In the genomic region with DNA sequence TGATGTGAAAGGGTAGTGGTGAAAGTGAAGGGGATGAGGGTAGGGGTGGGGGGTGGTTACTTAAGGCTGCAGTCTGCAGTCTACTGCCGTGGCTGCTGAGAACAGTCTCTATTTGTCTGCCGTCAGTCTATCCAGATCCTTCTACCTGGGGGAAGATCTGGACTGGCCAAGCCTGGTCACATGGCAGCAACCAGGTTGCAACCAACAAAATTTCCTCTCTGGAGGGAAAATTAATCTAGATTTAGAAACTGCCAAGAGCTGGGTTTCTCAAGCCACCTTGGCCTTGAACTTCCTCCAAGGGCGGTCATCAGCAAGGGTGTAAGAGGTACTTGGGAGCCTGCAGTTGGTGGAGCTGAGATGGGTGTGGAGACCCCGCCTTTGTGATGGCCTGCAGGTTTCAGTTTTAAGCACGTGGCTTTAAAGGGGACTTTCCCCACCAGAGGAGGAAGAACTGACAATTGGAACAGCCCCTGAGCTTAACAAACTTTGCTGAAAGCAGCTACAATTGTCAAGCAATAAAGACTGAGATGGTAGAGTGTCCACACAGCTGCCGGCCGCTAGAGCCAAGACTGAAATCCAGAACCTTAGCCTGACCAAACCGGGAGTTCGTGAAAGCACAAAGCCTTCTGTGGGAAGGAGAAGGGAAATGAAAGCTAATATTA, we compare ENCODE assay signal across 8 cellular contexts. TPM values are rescaled to one million over a fixed set of nuclear protein-coding genes. Genes with fewer than 3 reads are reported as not detected.
DNase-seq lines count a peak whose midpoint lies in the region; ATAC-seq, FAIRE-seq and TF ChIP-seq lines count a peak whose summit lies in the region.

No MANE protein-coding gene starts in this region.

- TF ChIP-seq CTCF in DOHH2 (IDR thresholded peaks at IDR 0.05; ENCODE audit: low read depth, low read length, poor library complexity, severe bottlenecking) (no peak), Loucy (conservative IDR thresholded peaks at IDR 0.05; ENCODE audit: low read length) (no peak), neural crest cell (conservative IDR thresholded peaks at IDR 0.05) (no peak)

- H3K27me3 Mint-ChIP-seq in neural crest cell (ENCODE audit: low read depth): no peaks in the 10 kb centered on the region

- ATAC-seq in GM21619 (IDR thresholded peaks at IDR 0.05; ENCODE audit: unreplicated experiment): peak; percentile 71

- H3K4me2 ChIP-seq in DOHH2 (ENCODE audit: low read length): peak overlapping the region; percentile 72
- peak overlapping the region; percentile 33 for H3K4me2 ChIP-seq in Loucy (ENCODE audit: low read depth, low read length, poor library complexity, severe bottlenecking)

- peak overlapping the region; percentile 89 for H2AFZ ChIP-seq in Loucy (ENCODE audit: low read length)

- H3K36me3 ChIP-seq in DOHH2 (ENCODE audit: control insufficient read depth, low read length) (no peaks in the 10 kb centered on the region), Loucy (ENCODE audit: insufficient read depth, low read length) (no peaks in the 10 kb centered on the region)

- no peaks in the 10 kb centered on the region for H3K27me3 ChIP-seq in DOHH2 (ENCODE audit: control insufficient read depth, low read length)
- no peaks in the 10 kb centered on the region for H3K27me3 ChIP-seq in Loucy (ENCODE audit: insufficient read depth, low read length, poor library complexity, severe bottlenecking)

- no peaks in the 10 kb centered on the region for H3K9me3 Mint-ChIP-seq in neural crest cell

- H3K36me3 Mint-ChIP-seq in neural crest cell (ENCODE audit: low read depth): no peaks in the 10 kb centered on the region

- H3F3A ChIP-seq in DOHH2 (ENCODE audit: control insufficient read depth, insufficient read depth): peaks cover 9% of the 10 kb centered on the region
- H3F3A ChIP-seq in Loucy (ENCODE audit: low read depth): no peaks in the 10 kb centered on the region

- H3K4me1 Mint-ChIP-seq in neural crest cell: no peaks in the 10 kb centered on the region

- no peak overlapping the region for H3K9ac ChIP-seq in Loucy (ENCODE audit: low read depth, low read length, poor library complexity, severe bottlenecking)

- peak overlapping the region; percentile 60 for H3K4me3 ChIP-seq in DOHH2 (ENCODE audit: low read length)
- no peak overlapping the region for H3K4me3 ChIP-seq in Loucy (ENCODE audit: low read length, poor library complexity, severe bottlenecking)

- DNase-seq in activated T-cell treated with anti-CD3 and anti-CD28 coated beads for 4 hours: peak; percentile 57
- DNase-seq in neural crest cell (ENCODE audit: low read depth, low spot score): no peak
- no peak for DNase-seq in amniotic stem cell (lab: John Stamatoyannopoulos, UW)
- DNase-seq in H54 (ENCODE audit: insufficient read length, low spot score): no peak
- no peak for DNase-seq in DMS53 (lab: John Stamatoyannopoulos, UW)

- peaks cover 39% of the 10 kb centered on the region for H3K4me1 ChIP-seq in DOHH2 (ENCODE audit: control insufficient read depth, low read length)
- H3K4me1 ChIP-seq in Loucy (ENCODE audit: insufficient read depth, low read length, poor library complexity, severe bottlenecking): peaks cover 12% of the 10 kb centered on the region

- TF ChIP-seq POLR2A in H54 (IDR thresholded peaks at IDR 0.05; ENCODE audit: low read depth, low read length): no peak

- no peak overlapping the region for H3K4me3 Mint-ChIP-seq in neural crest cell

- H3K9me3 ChIP-seq in DOHH2 (ENCODE audit: control insufficient read depth, insufficient read depth, low read length) (no peaks in the 10 kb centered on the region), Loucy (ENCODE audit: insufficient read depth, low read depth, low read length) (no peaks in the 10 kb centered on the region)

- peak overlapping the region; percentile 19 for H3K27ac Mint-ChIP-seq in neural crest cell (ENCODE audit: unreplicated experiment)

- H3K9me2 ChIP-seq in DOHH2 (replicated peaks; ENCODE audit: control insufficient read depth, low read length) (no peaks in the 10 kb centered on the region), Loucy (replicated peaks; ENCODE audit: low read depth, low read length) (no peaks in the 10 kb centered on the region)

- no peak for FAIRE-seq in H54 (lab: Jason Lieb, UNC)

- peak overlapping the region; percentile 62 for H3K27ac ChIP-seq in DOHH2 (ENCODE audit: low read depth, low read length)

- no peaks in the 10 kb centered on the region for H3K79me2 ChIP-seq in DOHH2 (ENCODE audit: control insufficient read depth, low read length)
- H3K79me2 ChIP-seq in Loucy (ENCODE audit: insufficient read depth, low read length): no peaks in the 10 kb centered on the region

- H4K20me1 ChIP-seq in DOHH2 (ENCODE audit: control insufficient read depth, insufficient read depth, low read depth, low read length): no peaks in the 10 kb centered on the region
- H4K20me1 ChIP-seq in Loucy (ENCODE audit: insufficient read depth, low read length, poor library complexity, severe bottlenecking): no peaks in the 10 kb centered on the region

RNA-seq across cellular contexts. Expression of gene KCMF1, which starts 31.4 kb away (rescaled TPM):
- total RNA-seq in neural crest cell: 57.0 and 61.2 TPM in 2 replicates

RNA-seq across cellular contexts. Expression of gene TMSB10, which starts 34.1 kb away (rescaled TPM):
- total RNA-seq in neural crest cell: 1,431 and 1,563 TPM in 2 replicates

RNA-seq across cellular contexts. Expression of gene TRABD2A, which starts 58.7 kb away (rescaled TPM):
- total RNA-seq in neural crest cell: 0.84 TPM in 2 replicates
